ENCODE assay signal across 8 cellular contexts in the genomic region with DNA sequence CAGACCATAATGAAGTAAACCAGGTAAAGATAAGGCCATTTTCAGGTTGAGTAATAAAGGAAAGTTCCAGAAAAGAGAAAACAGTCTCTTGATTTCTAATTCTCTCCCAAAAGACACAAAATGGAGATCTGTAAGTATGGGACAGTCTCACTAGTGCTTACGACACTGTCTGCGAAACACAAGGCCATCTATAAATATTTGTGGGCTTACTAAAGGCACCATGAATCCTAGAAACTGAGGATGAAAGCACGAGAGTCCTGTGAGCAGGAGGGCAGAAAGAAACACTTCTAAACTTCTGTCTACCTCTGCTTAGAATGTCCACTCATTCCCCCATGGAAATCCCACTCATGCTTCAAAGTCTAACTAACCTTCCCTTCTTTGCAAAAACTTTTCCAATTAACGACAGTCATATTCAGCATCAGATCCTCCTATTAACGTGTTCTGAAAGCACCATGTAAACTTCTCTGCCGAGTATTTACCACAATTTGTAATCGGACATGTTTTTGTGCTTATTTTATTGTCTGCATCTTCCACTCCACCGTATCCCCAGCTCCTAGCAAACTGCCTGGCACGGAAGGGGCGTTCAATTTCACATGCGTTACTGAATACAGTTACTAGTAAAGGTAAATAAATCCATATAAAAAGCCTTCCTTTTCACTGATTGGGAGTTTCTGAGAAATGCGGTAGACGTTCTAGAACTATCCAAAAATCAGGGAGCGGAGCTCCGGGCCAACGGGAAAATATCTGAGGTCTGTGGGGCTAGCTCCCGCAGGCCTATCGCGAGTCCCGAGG. TPM values are rescaled to one million over a fixed set of nuclear protein-coding genes. Genes with fewer than 3 reads are reported as not detected.
DNase-seq lines count a peak whose midpoint lies in the region; ATAC-seq and TF ChIP-seq lines count a peak whose summit lies in the region.

No MANE protein-coding gene starts in this region.

- peaks cover 28% of the 10 kb centered on the region for H3K36me3 ChIP-seq in RWPE2 (ENCODE audit: low read depth)
- H3K36me3 ChIP-seq in hepatocyte (replicated peaks; ENCODE audit: insufficient read depth, low read depth), result no peaks in the 10 kb centered on the region

- H3K79me2 ChIP-seq in hepatocyte, result peaks cover 15% of the 10 kb centered on the region

- TF ChIP-seq CTCF in RWPE2 (IDR thresholded peaks at IDR 0.05; ENCODE audit: poor library complexity, severe bottlenecking) (no peak), hepatocyte (IDR thresholded peaks at IDR 0.05; ENCODE audit: poor library complexity) (no peak)

- DNase-seq in CD1c-positive myeloid dendritic cell (ENCODE audit: extremely low spot score), result peak; percentile 1
- no peak for DNase-seq in RWPE2 (ENCODE audit: low spot score)
- no peak for DNase-seq in hepatocyte (ENCODE audit: low spot score)
- peak; percentile 6 for DNase-seq in superior temporal gyrus (ENCODE audit: extremely low spot score)
- no peak for DNase-seq in SKM-1 (lab: John Stamatoyannopoulos, UW; ENCODE audit: unreplicated experiment)

- H3K4me1 ChIP-seq in RWPE2 (ENCODE audit: insufficient read depth, poor library complexity, severe bottlenecking) (no peaks in the 10 kb centered on the region), hepatocyte (ENCODE audit: insufficient read depth) (peaks cover 8% of the 10 kb centered on the region)

- H4K20me1 ChIP-seq in hepatocyte (ENCODE audit: insufficient read depth, poor library complexity, severe bottlenecking), result no peaks in the 10 kb centered on the region

- H3K4me3 Mint-ChIP-seq in stimulated activated memory B cell treated with anti-CD40 and anti-IgM and Interleukin-4, amounts not matched to agents 10 μg/mL and 1 μg/mL and 100 μg/mL, for 72 hours, result no peak overlapping the region

- H3K4me3 ChIP-seq in RWPE2 (ENCODE audit: severe bottlenecking) (peak overlapping the region; percentile 60), hepatocyte (peak overlapping the region; percentile 66)

- no peaks in the 10 kb centered on the region for H3K9me3 Mint-ChIP-seq in stimulated activated memory B cell treated with anti-CD40 and anti-IgM and Interleukin-4, amounts not matched to agents 10 μg/mL and 1 μg/mL and 100 μg/mL, for 72 hours

- H3K4me2 ChIP-seq in hepatocyte, result peak overlapping the region; percentile 78

- no peaks in the 10 kb centered on the region for H3K9me3 ChIP-seq in RWPE2 (ENCODE audit: severe bottlenecking)
- H3K9me3 ChIP-seq in hepatocyte (ENCODE audit: low read depth), result no peaks in the 10 kb centered on the region

- no peaks in the 10 kb centered on the region for H3K36me3 Mint-ChIP-seq in stimulated activated memory B cell treated with anti-CD40 and anti-IgM and Interleukin-4, amounts not matched to agents 10 μg/mL and 1 μg/mL and 100 μg/mL, for 72 hours

- H3K27me3 ChIP-seq in RWPE2 (ENCODE audit: insufficient read depth, poor library complexity, severe bottlenecking), result no peaks in the 10 kb centered on the region
- H3K27me3 ChIP-seq in hepatocyte, result no peaks in the 10 kb centered on the region

- peak; percentile 12 for ATAC-seq in GM21737 (IDR thresholded peaks at IDR 0.05; ENCODE audit: unreplicated experiment)
- peak; percentile 1; the same call in 2 of the 3 replicates for ATAC-seq in RWPE2 (ENCODE audit: low read depth)
- no peak for ATAC-seq in HG03139 (IDR thresholded peaks at IDR 0.05; ENCODE audit: unreplicated experiment)
- ATAC-seq in stimulated activated memory B cell treated with anti-CD40 and anti-IgM and Interleukin-4, amounts not matched to agents 10 μg/mL and 1 μg/mL and 100 μg/mL, for 72 hours, result no peak

- no peaks in the 10 kb centered on the region for H3K27me3 Mint-ChIP-seq in stimulated activated memory B cell treated with anti-CD40 and anti-IgM and Interleukin-4, amounts not matched to agents 10 μg/mL and 1 μg/mL and 100 μg/mL, for 72 hours

- H2AFZ ChIP-seq in hepatocyte, result peak overlapping the region; percentile 57

- WGBS in hepatocyte (ENCODE audit: low lambda C conversion rate, missing lambda C conversion rate), result 38% methylated on average over 20 of the region's 20 CpGs

- H3K27ac ChIP-seq in RWPE2 (ENCODE audit: poor library complexity, severe bottlenecking) (peak overlapping the region; percentile 58), hepatocyte (peak overlapping the region; percentile 96)

- H3K4me1 Mint-ChIP-seq in stimulated activated memory B cell treated with anti-CD40 and anti-IgM and Interleukin-4, amounts not matched to agents 10 μg/mL and 1 μg/mL and 100 μg/mL, for 72 hours, result no peaks in the 10 kb centered on the region

- no peak overlapping the region for H3K27ac Mint-ChIP-seq in stimulated activated memory B cell treated with anti-CD40 and anti-IgM and Interleukin-4, amounts not matched to agents 10 μg/mL and 1 μg/mL and 100 μg/mL, for 72 hours

- no peaks in the 10 kb centered on the region for H3K9me2 ChIP-seq in hepatocyte (replicated peaks; ENCODE audit: insufficient read depth)

RNA-seq across cellular contexts. Expression of gene PSMD10, which starts 0.7 kb away (rescaled TPM):
- 76.1 and 84.4 TPM in 2 replicates for total RNA-seq in hepatocyte
- polyA plus RNA-seq in hepatocyte, result 47.5 and 61.2 TPM in 2 replicates

RNA-seq across cellular contexts. Expression of gene ATG4A, which starts 0.9 kb away (rescaled TPM):
- total RNA-seq in hepatocyte, result 15.7 and 18.0 TPM in 2 replicates
- 8.8 and 13.5 TPM in 2 replicates for polyA plus RNA-seq in hepatocyte

RNA-seq across cellular contexts. Expression of gene VSIG1, which starts 45.8 kb away (rescaled TPM):
- total RNA-seq in hepatocyte, result 12.8 and 22.5 TPM in 2 replicates
- polyA plus RNA-seq in hepatocyte, result 2.9 and 5.2 TPM in 2 replicates

Comparison
In these comparisons a context has a peak if more than half of its experiments do, and no peak if none do; other contexts are left out.
1. DNase-seq: peak in CD1c-positive myeloid dendritic cell (single experiment) and superior temporal gyrus (single experiment); none in RWPE2 (single experiment), hepatocyte (single experiment) and SKM-1 (single experiment).
2. ATAC-seq: peak in GM21737 (single experiment) and RWPE2 (single experiment); none in HG03139 (single experiment) and stimulated activated memory B cell treated with anti-CD40 and anti-IgM and Interleukin-4, amounts not matched to agents 10 μg/mL and 1 μg/mL and 100 μg/mL, for 72 hours (single experiment).